ENCODE assay signal across 21 cellular contexts in genomic region chr14:92598549-92598905, GRCh38.
DNase-seq lines count a peak whose midpoint lies in the region; ATAC-seq, FAIRE-seq and TF ChIP-seq lines count a peak whose summit lies in the region.
"Had no signal": no experiment of that assay in that cellular context is flagged by ENCODE, and none has a peak within 500 bp of the region (broad histone marks: within the 10 kb centered on the region; RNA-seq: fewer than 3 reads in every experiment).

No MANE protein-coding gene starts in this region.

- H3K4me3 ChIP-seq in breast epithelium (no peak overlapping the region), bronchial epithelial cell (ENCODE audit: low read depth, low read length) (no peak overlapping the region), GM23338 (no peak overlapping the region)
- H3K4me3 ChIP-seq: GM23248, K562, Peyer's patch had no signal

- H3K4me1 Mint-ChIP-seq in MCF 10A (ENCODE audit: insufficient read depth, unreplicated experiment) (peaks cover 24% of the 10 kb centered on the region), immature natural killer cell (peaks cover 62 to 91% of the 10 kb centered on the region in 2 donors), GM23338 (no peaks in the 10 kb centered on the region; the same call in 2 of the 3 replicates)

- H3K4me2 ChIP-seq in GM23338 = no peak overlapping the region

- POLR2A ChIA-PET in MCF 10A (lab: Yijun Ruan, JAX) = interaction anchor here (0.6 to 2.2 kb wide), 3 partner anchors 8 to 493 kb away, joined by 3 to 12 read pairs (median 3); no protein-coding TSS in a partner anchor

- CTCF ChIA-PET in MCF 10A (lab: Yijun Ruan, JAX) = interaction anchor here (0.7 kb wide), 1 partner anchor 471 kb away, joined by 3 read pairs; no protein-coding TSS in a partner anchor

- H3K4me3 Mint-ChIP-seq in MCF 10A (ENCODE audit: unreplicated experiment) = no peak overlapping the region
- H3K4me3 Mint-ChIP-seq in immature natural killer cell = peak overlapping the region in 2 of 5 donors; percentile 13 to 28
- no peak overlapping the region for H3K4me3 Mint-ChIP-seq in GM23338
- H3K4me3 Mint-ChIP-seq: CD4-positive, alpha-beta T cell had no signal

- H3K9me3 Mint-ChIP-seq in MCF 10A (ENCODE audit: unreplicated experiment) (no peaks in the 10 kb centered on the region), immature natural killer cell (no peaks in the 10 kb centered on the region), GM23338 (no peaks in the 10 kb centered on the region)
- H3K9me3 Mint-ChIP-seq: CD4-positive, alpha-beta T cell had no signal

- intact Hi-C loops in MCF 10A (cut with micrococcal nuclease) (no loop called here), breast epithelium (cut with DNase I; ENCODE audit: low total_unique reads) (loop anchor here (5.0 kb wide), 1 partner anchor 1076 kb away; no protein-coding TSS in a partner anchor)

- no peaks in the 10 kb centered on the region for H3K4me1 ChIP-seq in breast epithelium
- no peaks in the 10 kb centered on the region for H3K4me1 ChIP-seq in GM23338 (ENCODE audit: insufficient read depth)
- H3K4me1 ChIP-seq: BE2C, Caco-2 had no signal

- H3K36me3 ChIP-seq in breast epithelium (no peaks in the 10 kb centered on the region), bronchial epithelial cell (ENCODE audit: control insufficient read depth, insufficient read depth, low read length) (no peaks in the 10 kb centered on the region), GM23338 (ENCODE audit: insufficient read depth) (no peaks in the 10 kb centered on the region)
- H3K36me3 ChIP-seq: BE2C, Peyer's patch had no signal

- H3K79me2 ChIP-seq in GM23338 (replicated peaks; ENCODE audit: insufficient read depth) = no peaks in the 10 kb centered on the region

- no peaks in the 10 kb centered on the region for H3K27me3 Mint-ChIP-seq in MCF 10A (ENCODE audit: insufficient read depth, unreplicated experiment)
- peaks cover 0 to 14% (median 4%) of the 10 kb centered on the region in 3 donors for H3K27me3 Mint-ChIP-seq in immature natural killer cell (ENCODE audit: low read depth in 3 of 3)
- peaks cover 5% of the 10 kb centered on the region for H3K27me3 Mint-ChIP-seq in GM23338 (ENCODE audit: insufficient read depth, low read depth, poor library complexity)
- H3K27me3 Mint-ChIP-seq: CD4-positive, alpha-beta T cell had no signal

- no peak for FAIRE-seq in bronchial epithelial cell (lab: Jason Lieb, UNC)
- FAIRE-seq: A204.1, G401.6, K562 had no signal

- no TSS peak for BruUV-seq in MCF 10A (replicated peaks; lab: Mats Ljungman, UMichigan)

- H3F3A ChIP-seq in GM23338 (replicated peaks; ENCODE audit: low read depth) = no peaks in the 10 kb centered on the region

- DNase-seq in MCF 10A (ENCODE audit: unreplicated experiment) = peak; percentile 33
- no peak for DNase-seq in breast epithelium (ENCODE audit: low spot score in 2 of 2)
- peak; percentile 84 for DNase-seq in bronchial epithelial cell (ENCODE audit: low read depth)
- no peak for DNase-seq in immature natural killer cell
- no peak for DNase-seq in hippocampal formation (lab: John Stamatoyannopoulos, UW)
- DNase-seq in NCI-H524 treated with DMSO at 0.1 percent for 48 hours (lab: John Stamatoyannopoulos, UW) = no peak
- DNase-seq in GM23338 (ENCODE audit: low spot score) = no peak
- DNase-seq in kidney tubule cell (ENCODE audit: low spot score) = no peak
- DNase-seq: BE2C; Caco-2; CD4-positive, alpha-beta T cell; GM23248; NCI-H1417; NCI-H187 treated with DMSO at 0.1 percent for 48 hours; NCI-H446; Peyer's patch; Right ventricle myocardium superior had no signal

- peaks cover 7% of the 10 kb centered on the region for H3K36me3 Mint-ChIP-seq in MCF 10A (ENCODE audit: insufficient read depth, unreplicated experiment)
- peaks cover 7 to 27% (median 20%) of the 10 kb centered on the region in 3 donors for H3K36me3 Mint-ChIP-seq in immature natural killer cell
- H3K36me3 Mint-ChIP-seq in GM23338 (ENCODE audit: low read depth) = no peaks in the 10 kb centered on the region

- H3K27me3 ChIP-seq in breast epithelium (no peaks in the 10 kb centered on the region), bronchial epithelial cell (ENCODE audit: control insufficient read depth, insufficient read depth, low read length) (no peaks in the 10 kb centered on the region), GM23338 (ENCODE audit: insufficient read depth) (no peaks in the 10 kb centered on the region)
- H3K27me3 ChIP-seq: Peyer's patch had no signal

- TF ChIP-seq CTCF in MCF 10A (IDR thresholded peaks at IDR 0.05; ENCODE audit: unreplicated experiment) = no peak
- no peak for TF ChIP-seq CTCF in breast epithelium (IDR thresholded peaks at IDR 0.05)
- no peak for TF ChIP-seq CTCF in bronchial epithelial cell (IDR thresholded peaks at IDR 0.05; ENCODE audit: insufficient read depth, low read length, severe bottlenecking)
- no peak for TF ChIP-seq CTCF in GM23338 (conservative IDR thresholded peaks at IDR 0.05; ENCODE audit: low read depth in 2 of 2)

- no peaks in the 10 kb centered on the region for H3K9me3 ChIP-seq in breast epithelium
- H3K9me3 ChIP-seq: BE2C, Caco-2, Peyer's patch had no signal

- H4K20me1 ChIP-seq in GM23338 (replicated peaks; ENCODE audit: insufficient read depth) = no peaks in the 10 kb centered on the region

- TF ChIP-seq POLR2A in breast epithelium (IDR thresholded peaks at IDR 0.05) = no peak

- ATAC-seq in GM23338 = no peak
- ATAC-seq: HCT116, K562 had no signal

- no peak overlapping the region for H2AFZ ChIP-seq in GM23338
- H2AFZ ChIP-seq: GM23248 had no signal

- H3K27ac Mint-ChIP-seq in MCF 10A (ENCODE audit: low read depth, unreplicated experiment) (peak overlapping the region; percentile 39), immature natural killer cell (peak overlapping the region in 5 of 6 donors; percentile 46 to 81 (median 72)), GM23338 (no peak overlapping the region)
- H3K27ac Mint-ChIP-seq: CD4-positive, alpha-beta T cell had no signal

- no peaks in the 10 kb centered on the region for H3K9me2 ChIP-seq in GM23338 (ENCODE audit: insufficient read depth)

- H3K27ac ChIP-seq in breast epithelium = no peak overlapping the region
- no peak overlapping the region for H3K27ac ChIP-seq in GM23338 (ENCODE audit: low read depth)
- H3K27ac ChIP-seq: GM23248, Peyer's patch had no signal

TF ChIP-seq in GM23338, 12 proteins besides CTCF, POLR2A, EP300 and RAD21 (continues in another document):
- TF ChIP-seq ZNF462 (CRISPR knock-in tag; IDR thresholded peaks at IDR 0.05) = no peak
- TF ChIP-seq EZH2phosphoT487 (IDR thresholded peaks at IDR 0.05; ENCODE audit: unreplicated experiment) = no peak
- TF ChIP-seq JUNB (IDR thresholded peaks at IDR 0.05; ENCODE audit: unreplicated experiment) = no peak

Comparison
In these comparisons a context has a peak if more than half of its experiments do, and no peak if none do; other contexts are left out.
1. DNase-seq: peak in MCF 10A (single experiment) and bronchial epithelial cell (single experiment); none in breast epithelium (0 of 2), immature natural killer cell (0 of 3), hippocampal formation (0 of 2), NCI-H524 treated with DMSO at 0.1 percent for 48 hours (single experiment), GM23338 (single experiment) and kidney tubule cell (single experiment).